Comparison of ENCODE assay signal across 8 cellular contexts in the genomic region with DNA sequence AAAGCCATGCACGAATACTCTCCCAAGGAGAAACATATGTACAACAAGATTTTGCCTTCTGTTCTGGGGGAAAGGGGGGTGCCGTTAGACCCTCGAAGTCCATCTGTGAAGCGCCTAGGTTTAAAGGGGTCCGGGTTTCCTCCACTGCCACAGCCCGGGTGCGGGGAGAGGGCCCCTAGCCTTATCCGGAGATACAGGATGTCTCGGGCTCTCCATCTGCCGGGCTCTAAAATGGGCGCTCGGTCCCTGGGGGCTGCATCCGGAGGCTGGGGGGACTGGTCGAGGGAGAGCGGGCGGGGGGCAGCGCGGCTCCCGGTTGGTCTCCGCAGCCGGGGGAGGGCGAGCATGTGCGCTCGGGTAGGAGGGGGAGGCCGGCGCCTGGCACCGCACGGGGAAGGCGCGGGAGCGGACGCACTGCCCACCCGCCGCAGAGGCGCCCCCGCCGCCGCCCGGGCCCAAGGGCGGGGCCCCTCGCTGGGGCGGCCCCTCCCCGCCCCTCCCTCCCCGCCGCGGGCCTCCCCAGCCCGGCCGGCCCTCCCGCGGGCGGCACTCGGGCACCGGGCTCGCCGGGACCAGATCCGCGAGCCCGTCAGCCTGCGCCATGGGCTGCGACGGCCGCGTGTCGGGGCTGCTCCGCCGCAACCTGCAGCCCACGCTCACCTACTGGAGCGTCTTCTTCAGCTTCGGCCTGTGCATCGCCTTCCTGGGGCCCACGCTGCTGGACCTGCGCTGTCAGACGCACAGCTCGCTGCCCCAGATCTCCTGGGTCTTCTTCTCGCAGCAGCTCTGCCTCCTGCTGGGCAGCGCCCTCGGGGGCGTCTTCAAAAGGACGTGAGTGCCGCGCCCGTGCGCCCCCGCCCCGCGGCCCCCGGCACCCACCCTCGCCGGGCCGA.
DNase-seq lines count a peak whose midpoint lies in the region; ATAC-seq and TF ChIP-seq lines count a peak whose summit lies in the region.

No MANE protein-coding gene starts in this region.

- peak overlapping the region; percentile 65 for H3K4me3 ChIP-seq in rectal smooth muscle tissue (ENCODE audit: low read length)

- H3K36me3 Mint-ChIP-seq in Calu3 (ENCODE audit: insufficient read depth, unreplicated experiment), result no peaks in the 10 kb centered on the region
- H3K36me3 Mint-ChIP-seq in T-helper 17 cell (ENCODE audit: low read depth), result no peaks in the 10 kb centered on the region

- DNase-seq in Calu3, result no peak
- DNase-seq in T-helper 17 cell, result no peak
- no peak for DNase-seq in left cardiac atrium
- no peak for DNase-seq in medulla oblongata (ENCODE audit: extremely low spot score)
- DNase-seq in RPMI8226, result no peak

- H3K4me1 Mint-ChIP-seq in Calu3 (ENCODE audit: low read depth, unreplicated experiment) (peaks cover 22% of the 10 kb centered on the region), T-helper 17 cell (peaks cover 9% of the 10 kb centered on the region)

- no TSS peak for BruUV-seq in Calu3 (replicated peaks; lab: Mats Ljungman, UMichigan)

- intact Hi-C loops in Calu3 (cut with micrococcal nuclease; ENCODE audit: unreplicated experiment), result no loop called here
- intact Hi-C loops in left cardiac atrium (cut with DNase I), result no loop called here

- no peak overlapping the region for H3K9ac ChIP-seq in rectal smooth muscle tissue (ENCODE audit: low read length)

- no peaks in the 10 kb centered on the region for H3K9me3 ChIP-seq in T-helper 17 cell (ENCODE audit: control insufficient read depth, low read length, poor library complexity, severe bottlenecking)

- H3K4me3 Mint-ChIP-seq in Calu3 (ENCODE audit: low read depth, unreplicated experiment) (peak overlapping the region; percentile 60), T-helper 17 cell (peak overlapping the region; percentile 84)

- H3K27ac ChIP-seq in rectal smooth muscle tissue (ENCODE audit: low read depth, low read length), result no peak overlapping the region

- peaks cover 7% of the 10 kb centered on the region for H3K27me3 ChIP-seq in rectal smooth muscle tissue (ENCODE audit: control insufficient read depth, insufficient read depth, low read length)

- CTCF ChIA-PET in Calu3 (lab: Charles Lee), result interaction anchor here (0.6 to 1.6 kb wide), 7 partner anchors 20 to 153 kb away, joined by 3 to 11 read pairs (median 3); a partner anchor contains a TSS

- H3K27ac Mint-ChIP-seq in Calu3 (ENCODE audit: unreplicated experiment), result no peak overlapping the region
- no peak overlapping the region for H3K27ac Mint-ChIP-seq in T-helper 17 cell

- no peaks in the 10 kb centered on the region for H3K4me1 ChIP-seq in rectal smooth muscle tissue (ENCODE audit: control insufficient read depth, insufficient read depth, low read length)

- H3K27me3 Mint-ChIP-seq in Calu3 (ENCODE audit: unreplicated experiment) (peaks cover 78% of the 10 kb centered on the region), T-helper 17 cell (peaks cover 78% of the 10 kb centered on the region)

- no peaks in the 10 kb centered on the region for H3K9me3 Mint-ChIP-seq in Calu3 (ENCODE audit: low read depth, unreplicated experiment)

- peak; percentile 35 for ATAC-seq in T-helper 17 cell
- ATAC-seq in left cardiac atrium, result peak; percentile 61 to 67
- no peak for ATAC-seq in HG02870 (IDR thresholded peaks at IDR 0.05; ENCODE audit: unreplicated experiment)
- no peak for ATAC-seq in GM19324 (IDR thresholded peaks at IDR 0.05; ENCODE audit: low FRiP score, unreplicated experiment)

- H3K36me3 ChIP-seq in rectal smooth muscle tissue (ENCODE audit: control insufficient read depth, insufficient read depth, low read length), result no peaks in the 10 kb centered on the region

- TF ChIP-seq CTCF in Calu3 (IDR thresholded peaks at IDR 0.05; ENCODE audit: unreplicated experiment), result no peak

Comparison
In these comparisons a context has a peak if more than half of its experiments do, and no peak if none do; other contexts are left out.
1. ATAC-seq: peak in T-helper 17 cell (single experiment) and left cardiac atrium (2 of 2); none in HG02870 (single experiment) and GM19324 (single experiment).